In genomic region chr16:67825906-67826305, GRCh38 we compare ENCODE assay signal across 28 cellular contexts. TPM values are rescaled to one million over a fixed set of nuclear protein-coding genes. Genes with fewer than 3 reads are reported as not detected.
"Had no signal": no experiment of that assay in that cellular context is flagged by ENCODE, and none has a peak within 500 bp of the region (broad histone marks: within the 10 kb centered on the region; RNA-seq: fewer than 3 reads in every experiment).

No MANE protein-coding gene starts in this region.

- H2AFZ ChIP-seq: hepatocyte, parathyroid adenoma had no signal

- H3K4me1 ChIP-seq: esophagus muscularis mucosa, foreskin keratinocyte, gastroesophageal sphincter, heart left ventricle, left lung, parathyroid adenoma, suprapubic skin, vagina had no signal

- H3K27me3 ChIP-seq: esophagus muscularis mucosa, foreskin keratinocyte, gastroesophageal sphincter, heart left ventricle, hepatocyte, left lung, suprapubic skin, vagina had no signal

- H3K4me2 ChIP-seq: hepatocyte, smooth muscle cell had no signal

- H3K9me3 ChIP-seq: esophagus muscularis mucosa, gastroesophageal sphincter, heart left ventricle, left lung, mucosa of descending colon, suprapubic skin, vagina had no signal

- FAIRE-seq: endothelial cell of umbilical vein, islet of Langerhans had no signal

- H3K9ac ChIP-seq: parathyroid adenoma had no signal

- DNase-seq: dermis blood vessel endothelial cell; effector memory CD4-positive, alpha-beta T cell; foreskin keratinocyte; left cardiac atrium; mesenchymal stem cell; mucosa of descending colon; naive B cell; stimulated activated CD4-positive, alpha-beta T cell treated with anti-CD3 and anti-CD28 coated beads, Interleukin-12 subunit alpha, Interleukin-12 subunit beta, amount 100 ng/mL, for 4 hours; stimulated activated CD4-positive, alpha-beta T cell treated with anti-CD3 and anti-CD28 coated beads, Interleukin-1b, Interleukin-23, amount 100 ng/mL, for 48 hours; stimulated activated CD4-positive, alpha-beta T cell treated with anti-CD3 and anti-CD28 coated beads, Interleukin-4, amount 100 ng/mL, for 1 hour; stimulated activated CD8-positive, alpha-beta memory T cell treated with anti-CD3 and anti-CD28 coated beads, Interleukin-4, amount 100 ng/mL, for 48 hours; stimulated activated naive CD4-positive, alpha-beta T cell; stimulated activated naive CD8-positive, alpha-beta T cell treated with anti-CD3 and anti-CD28 coated beads, Interleukin-15, amount 100 ng/mL, for 72 hours; trophoblast cell had no signal

- H3K4me3 ChIP-seq: coronary artery, esophagus muscularis mucosa, gastroesophageal sphincter, heart left ventricle, hepatocyte, left lung, mucosa of descending colon, smooth muscle cell, suprapubic skin, vagina had no signal

- H3K27ac ChIP-seq: coronary artery, esophagus muscularis mucosa, foreskin keratinocyte, gastroesophageal sphincter, heart left ventricle, hepatocyte, left lung, parathyroid adenoma, suprapubic skin, vagina had no signal

- H3K79me2 ChIP-seq: hepatocyte, parathyroid adenoma had no signal

- ATAC-seq: foreskin keratinocyte; gastroesophageal sphincter; heart left ventricle; left cardiac atrium; left lung; mucosa of descending colon; natural killer cell treated with Interleukin-12 subunit alpha and Interleukin-12 subunit beta and Interleukin-15 and Interleukin-18, amount 100 ng/mL, for 72 hours; sciatic nerve; stimulated activated naive CD8-positive, alpha-beta T cell treated with anti-CD3 and anti-CD28 coated beads, Interleukin-15, amount 100 ng/mL, for 72 hours had no signal

RNA-seq across cellular contexts. Expression of gene TSNAXIP1, which starts 19.2 kb away (rescaled TPM):
- total RNA-seq: vagina had no signal
